Comparison of ENCODE assay signal across 8 cellular contexts in the genomic region with DNA sequence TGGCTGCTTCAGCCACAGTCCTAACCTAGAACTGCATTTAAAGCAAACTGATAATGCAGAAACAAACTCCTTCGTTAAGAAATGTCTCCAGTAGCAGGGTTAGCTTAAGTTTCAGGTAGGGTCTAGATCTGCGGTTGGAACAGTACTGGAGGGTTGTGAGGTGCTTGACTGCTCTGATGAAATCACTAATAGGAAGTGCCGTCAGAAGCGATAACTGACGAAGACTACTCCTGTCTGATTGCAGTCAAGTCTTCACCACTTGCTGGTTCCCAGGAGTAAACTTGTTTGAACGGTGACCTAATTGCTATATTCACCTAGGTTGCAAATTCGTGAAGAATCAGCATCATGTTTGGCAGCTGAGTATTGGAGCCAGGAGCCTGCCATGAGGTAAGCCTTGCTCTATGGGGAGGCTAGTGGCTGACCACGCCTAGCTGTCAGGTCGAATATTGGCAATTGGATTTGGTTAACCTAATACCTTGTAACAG. TPM values are rescaled to one million over a fixed set of nuclear protein-coding genes. Genes with fewer than 3 reads are reported as not detected.
DNase-seq lines count a peak whose midpoint lies in the region; ATAC-seq and TF ChIP-seq lines count a peak whose summit lies in the region.

No MANE protein-coding gene starts in this region.

- H3K36me3 ChIP-seq in esophagus squamous epithelium: peaks cover 19 to 45% (median 21%) of the 10 kb centered on the region in 3 donors
- H3K36me3 ChIP-seq in prostate gland: peaks cover 3 to 4% of the 10 kb centered on the region in 2 donors

- no peak for TF ChIP-seq CTCF in esophagus squamous epithelium (IDR thresholded peaks at IDR 0.05)
- no peak for TF ChIP-seq CTCF in prostate gland (IDR thresholded peaks at IDR 0.05)

- H3K4me1 ChIP-seq in esophagus squamous epithelium (peaks cover 26 to 63% (median 47%) of the 10 kb centered on the region in 3 donors), prostate gland (replicated peaks) (peaks cover 4% of the 10 kb centered on the region)

- no peak for ATAC-seq in HG02571 (IDR thresholded peaks at IDR 0.05; ENCODE audit: unreplicated experiment)
- no peak for ATAC-seq in GM18520 (IDR thresholded peaks at IDR 0.05; ENCODE audit: unreplicated experiment)

- H3K4me3 Mint-ChIP-seq in activated CD4-positive, alpha-beta T cell treated with anti-CD3 and anti-CD28 coated beads, Interleukin-2, amount 10 ng/mL, durations not matched to agents 24 days and 14 days: peak overlapping the region; percentile 99
- peak overlapping the region; percentile 99 for H3K4me3 Mint-ChIP-seq in T-helper 2 cell treated with Interferon-gamma antibody and Interleukin-4, amounts not matched to agents 5 μg/mL and 100 μg/mL, for 36 hours

- TF ChIP-seq POLR2A in esophagus squamous epithelium (IDR thresholded peaks at IDR 0.05): no peak
- no peak for TF ChIP-seq POLR2A in prostate gland (IDR thresholded peaks at IDR 0.05)

- peak; percentile 74 for DNase-seq in activated CD4-positive, alpha-beta T cell treated with anti-CD3 and anti-CD28 coated beads, Interleukin-2, amount 10 ng/mL, durations not matched to agents 24 days and 14 days
- DNase-seq in activated CD4-positive, alpha-beta T cell treated with anti-CD3 and anti-CD28 coated beads for 48 hours: no peak
- no peak for DNase-seq in T-helper 2 cell treated with Interferon-gamma antibody and Interleukin-4, amounts not matched to agents 5 μg/mL and 100 μg/mL, for 36 hours (ENCODE audit: low spot score)
- no peak for DNase-seq in esophagus squamous epithelium (lab: John Stamatoyannopoulos, UW)
- no peak for DNase-seq in prostate gland (ENCODE audit: low spot score)
- DNase-seq in NK-92 treated with Interleukin-12 subunit alpha and Interleukin-12 subunit beta, amount 100 ng/mL, for 24 hours (lab: John Stamatoyannopoulos, UW): no peak

- WGBS in esophagus squamous epithelium, 2 donors: 2 to 4% methylated on average over 7 to 9 of the region's 9 CpGs
- 10% methylated on average over 9 of the region's 9 CpGs for WGBS in prostate gland

- peak overlapping the region; percentile 99 for H3K27ac Mint-ChIP-seq in activated CD4-positive, alpha-beta T cell treated with anti-CD3 and anti-CD28 coated beads, Interleukin-2, amount 10 ng/mL, durations not matched to agents 24 days and 14 days
- H3K27ac Mint-ChIP-seq in T-helper 2 cell treated with Interferon-gamma antibody and Interleukin-4, amounts not matched to agents 5 μg/mL and 100 μg/mL, for 36 hours: peak overlapping the region; percentile 98

- H3K36me3 Mint-ChIP-seq in activated CD4-positive, alpha-beta T cell treated with anti-CD3 and anti-CD28 coated beads, Interleukin-2, amount 10 ng/mL, durations not matched to agents 24 days and 14 days (ENCODE audit: low read depth): peaks cover 56% of the 10 kb centered on the region
- peaks cover 65% of the 10 kb centered on the region for H3K36me3 Mint-ChIP-seq in T-helper 2 cell treated with Interferon-gamma antibody and Interleukin-4, amounts not matched to agents 5 μg/mL and 100 μg/mL, for 36 hours (ENCODE audit: low read depth)

- peaks cover 2% of the 10 kb centered on the region for H3K9me3 Mint-ChIP-seq in activated CD4-positive, alpha-beta T cell treated with anti-CD3 and anti-CD28 coated beads, Interleukin-2, amount 10 ng/mL, durations not matched to agents 24 days and 14 days
- no peaks in the 10 kb centered on the region for H3K9me3 Mint-ChIP-seq in T-helper 2 cell treated with Interferon-gamma antibody and Interleukin-4, amounts not matched to agents 5 μg/mL and 100 μg/mL, for 36 hours

- no peaks in the 10 kb centered on the region for H3K27me3 ChIP-seq in esophagus squamous epithelium
- H3K27me3 ChIP-seq in prostate gland (replicated peaks; ENCODE audit: insufficient read depth): no peaks in the 10 kb centered on the region

- peak overlapping the region; percentile 51 to 88 (median 80) for H3K4me3 ChIP-seq in esophagus squamous epithelium
- H3K4me3 ChIP-seq in prostate gland: peak overlapping the region; percentile 67 to 85

- H3K27ac ChIP-seq in esophagus squamous epithelium (peak overlapping the region; percentile 84 to 98 (median 90)), prostate gland (peak overlapping the region; percentile 74 to 78)

- no peaks in the 10 kb centered on the region for H3K9me3 ChIP-seq in esophagus squamous epithelium
- no peaks in the 10 kb centered on the region for H3K9me3 ChIP-seq in prostate gland

- peaks cover 49% of the 10 kb centered on the region for H3K4me1 Mint-ChIP-seq in activated CD4-positive, alpha-beta T cell treated with anti-CD3 and anti-CD28 coated beads, Interleukin-2, amount 10 ng/mL, durations not matched to agents 24 days and 14 days
- peaks cover 31% of the 10 kb centered on the region for H3K4me1 Mint-ChIP-seq in T-helper 2 cell treated with Interferon-gamma antibody and Interleukin-4, amounts not matched to agents 5 μg/mL and 100 μg/mL, for 36 hours (ENCODE audit: low read depth)

- intact Hi-C loops in activated CD4-positive, alpha-beta T cell treated with anti-CD3 and anti-CD28 coated beads, Interleukin-2, amount 10 ng/mL, durations not matched to agents 24 days and 14 days (cut with micrococcal nuclease): loop anchor here (1.0 to 5.0 kb wide), 2 partner anchors 95 to 223 kb away; a partner anchor contains a TSS
- intact Hi-C loops in esophagus squamous epithelium (cut with DNase I): no loop called here
- intact Hi-C loops in prostate gland (cut with DNase I): no loop called here

- no peaks in the 10 kb centered on the region for H3K27me3 Mint-ChIP-seq in activated CD4-positive, alpha-beta T cell treated with anti-CD3 and anti-CD28 coated beads, Interleukin-2, amount 10 ng/mL, durations not matched to agents 24 days and 14 days
- no peaks in the 10 kb centered on the region for H3K27me3 Mint-ChIP-seq in T-helper 2 cell treated with Interferon-gamma antibody and Interleukin-4, amounts not matched to agents 5 μg/mL and 100 μg/mL, for 36 hours (ENCODE audit: low read depth)

RNA-seq across cellular contexts. Expression of a gene that starts 24.5 kb away (rescaled TPM):
- 29.6 and 38.7 TPM in 2 replicates for total RNA-seq in activated CD4-positive, alpha-beta T cell treated with anti-CD3 and anti-CD28 coated beads, Interleukin-2, amount 10 ng/mL, durations not matched to agents 24 days and 14 days
- total RNA-seq in esophagus squamous epithelium: 1 to 10 TPM; 1.7 to 8.4 (median 2.5) TPM
- 10 to 100 TPM in 1 of 2 donors, 1 to 10 TPM in 1; 7.1 to 11.0 TPM for total RNA-seq in prostate gland

RNA-seq across cellular contexts. Expression of a gene that starts 52.1 kb away (rescaled TPM):
- total RNA-seq in activated CD4-positive, alpha-beta T cell treated with anti-CD3 and anti-CD28 coated beads, Interleukin-2, amount 10 ng/mL, durations not matched to agents 24 days and 14 days: 1.3 and 1.5 TPM in 2 replicates
- under 1 TPM in 2 of 4 donors, not detected in 2; 0.11 to 0.38 TPM for total RNA-seq in esophagus squamous epithelium
- total RNA-seq in prostate gland: 10 to 100 TPM in 1 of 2 donors, 1 to 10 TPM in 1; 5.2 to 25.8 TPM

RNA-seq across cellular contexts. Expression of a gene that starts 59.0 kb away (rescaled TPM):
- 1,973 and 2,004 TPM in 2 replicates for total RNA-seq in activated CD4-positive, alpha-beta T cell treated with anti-CD3 and anti-CD28 coated beads, Interleukin-2, amount 10 ng/mL, durations not matched to agents 24 days and 14 days
- total RNA-seq in esophagus squamous epithelium: 100 to 1,000 TPM; 360 to 590 (median 461) TPM
- 1,000 to 10,000 TPM; 1,174 to 1,571 TPM for total RNA-seq in prostate gland
